In genomic region chr1:67687649-67688048, GRCh38 we compare ENCODE assay signal across 10 cellular contexts. TPM values are rescaled to one million over a fixed set of nuclear protein-coding genes. Genes with fewer than 3 reads are reported as not detected.
DNase-seq lines count a peak whose midpoint lies in the region; ATAC-seq and TF ChIP-seq lines count a peak whose summit lies in the region.
"Had no signal": no experiment of that assay in that cellular context is flagged by ENCODE, and none has a peak within 500 bp of the region (broad histone marks: within the 10 kb centered on the region; RNA-seq: fewer than 3 reads in every experiment).

No MANE protein-coding gene starts in this region.

- ATAC-seq in HG03432 (IDR thresholded peaks at IDR 0.05; ENCODE audit: unreplicated experiment) = no peak

- H3K36me3 Mint-ChIP-seq in activated naive CD4-positive, alpha-beta T cell treated with anti-CD3 and anti-CD28 coated beads, Interleukin-2, amount 50 U/mL, for 24 hours = peaks cover 26% of the 10 kb centered on the region

- peak overlapping the region; percentile 98 for H3K4me3 Mint-ChIP-seq in activated naive CD4-positive, alpha-beta T cell treated with anti-CD3 and anti-CD28 coated beads, Interleukin-2, amount 50 U/mL, for 24 hours

- intact Hi-C loops in tibial artery (cut with DNase I; ENCODE audit: low total_unique reads) = loop anchor here (5.0 to 10.0 kb wide), 3 partner anchors 60 to 147 kb away; partner anchors contain the start of gene GNG12

- H3K36me3 ChIP-seq in tibial artery = peaks cover 21 to 27% (median 24%) of the 10 kb centered on the region in 3 donors

- peaks cover 49% of the 10 kb centered on the region for H3K4me1 Mint-ChIP-seq in activated naive CD4-positive, alpha-beta T cell treated with anti-CD3 and anti-CD28 coated beads, Interleukin-2, amount 50 U/mL, for 24 hours

- no peaks in the 10 kb centered on the region for H3K27me3 Mint-ChIP-seq in activated naive CD4-positive, alpha-beta T cell treated with anti-CD3 and anti-CD28 coated beads, Interleukin-2, amount 50 U/mL, for 24 hours

- H3K9me3 ChIP-seq in tibial artery = no peaks in the 10 kb centered on the region

- DNase-seq in activated naive CD4-positive, alpha-beta T cell treated with anti-CD3 and anti-CD28 coated beads, Interleukin-2, amount 50 U/mL, for 16 hours = no peak
- DNase-seq in SKM-1 treated with dmso at 0.1 percent for 144 hours (lab: John Stamatoyannopoulos, UW; ENCODE audit: unreplicated experiment) = peak; percentile 67
- peak; percentile 79 for DNase-seq in fibroblast of mammary gland (ENCODE audit: low read depth)
- DNase-seq in tibial artery = no peak
- no peak for DNase-seq in H4 (ENCODE audit: low spot score)
- DNase-seq in HPDE6-E6E7 (ENCODE audit: extremely low spot score) = no peak
- DNase-seq: activated effector memory CD4-positive, alpha-beta T cell treated with Interleukin-2 at 50 U/mL for 16 hours; small intestine had no signal

- no peaks in the 10 kb centered on the region for H3K9me3 Mint-ChIP-seq in activated naive CD4-positive, alpha-beta T cell treated with anti-CD3 and anti-CD28 coated beads, Interleukin-2, amount 50 U/mL, for 24 hours

- TF ChIP-seq CTCF in fibroblast of mammary gland (conservative IDR thresholded peaks at IDR 0.05; ENCODE audit: control insufficient read depth, insufficient read depth, low read depth, low read length) = no peak
- TF ChIP-seq CTCF in tibial artery (IDR thresholded peaks at IDR 0.05) = no peak

- H3K4me3 ChIP-seq in fibroblast of mammary gland (ENCODE audit: control insufficient read depth, low read depth, low read length) (peak overlapping the region; percentile 92), tibial artery (peak overlapping the region; percentile 88 to 98)

- H3K4me1 ChIP-seq in tibial artery = peaks cover 0 to 49% (median 34%) of the 10 kb centered on the region in 4 donors

- H3K27ac ChIP-seq in tibial artery = peak overlapping the region; percentile 95 to 99

- peak overlapping the region; percentile 4 for H3K27ac Mint-ChIP-seq in activated naive CD4-positive, alpha-beta T cell treated with anti-CD3 and anti-CD28 coated beads, Interleukin-2, amount 50 U/mL, for 24 hours

- no peaks in the 10 kb centered on the region for H3K27me3 ChIP-seq in tibial artery

RNA-seq across cellular contexts. Expression of gene GADD45A, which starts 2.6 kb away (rescaled TPM):
- 31.6 and 44.6 TPM in 2 replicates for total RNA-seq in H4 (2014; rRNA removed; shearing (Covaris generic))

Comparison
In these comparisons a context has a peak if more than half of its experiments do, and no peak if none do; other contexts are left out.
1. DNase-seq: peak in SKM-1 treated with dmso at 0.1 percent for 144 hours (single experiment) and fibroblast of mammary gland (single experiment); none in activated naive CD4-positive, alpha-beta T cell treated with anti-CD3 and anti-CD28 coated beads, Interleukin-2, amount 50 U/mL, for 16 hours (single experiment), tibial artery (0 of 2), H4 (single experiment) and HPDE6-E6E7 (single experiment).